9 cellular contexts compared by ENCODE assay signal in genomic region chr11:3022982-3023381, GRCh38. TPM values are rescaled to one million over a fixed set of nuclear protein-coding genes. Genes with fewer than 3 reads are reported as not detected.
DNase-seq lines count a peak whose midpoint lies in the region; FAIRE-seq and TF ChIP-seq lines count a peak whose summit lies in the region.
"Had no signal": no experiment of that assay in that cellular context is flagged by ENCODE, and none has a peak within 500 bp of the region (broad histone marks: within the 10 kb centered on the region; RNA-seq: fewer than 3 reads in every experiment).

No MANE protein-coding gene starts in this region.

- no peak overlapping the region for H3K27ac ChIP-seq in CD4-positive, alpha-beta memory T cell (ENCODE audit: low read depth, low read length)
- H3K27ac ChIP-seq in uterus = no peak overlapping the region

- H3K27me3 Mint-ChIP-seq in CD4-positive, alpha-beta memory T cell = no peaks in the 10 kb centered on the region
- H3K27me3 Mint-ChIP-seq in nephron progenitor cell (ENCODE audit: low read depth, poor library complexity) = no peaks in the 10 kb centered on the region

- H3K36me3 Mint-ChIP-seq in CD4-positive, alpha-beta memory T cell = peaks cover 31 to 65% of the 10 kb centered on the region in 2 donors
- H3K36me3 Mint-ChIP-seq in nephron progenitor cell (ENCODE audit: low read depth) = peaks cover 12% of the 10 kb centered on the region

- no peak for TF ChIP-seq POLR2A in uterus (IDR thresholded peaks at IDR 0.05)

- peaks cover 41% of the 10 kb centered on the region for H3K36me3 ChIP-seq in CD4-positive, alpha-beta memory T cell (ENCODE audit: insufficient read depth, low read length)
- H3K36me3 ChIP-seq in bronchial epithelial cell (ENCODE audit: control insufficient read depth, insufficient read depth, low read length) = peaks cover 31% of the 10 kb centered on the region
- H3K36me3 ChIP-seq in uterus = no peaks in the 10 kb centered on the region

- intact Hi-C loops in CD4-positive, alpha-beta memory T cell (cut with micrococcal nuclease) = no loop called here
- intact Hi-C loops in uterus (cut with DNase I; ENCODE audit: low total_unique reads) = no loop called here

- H3K4me3 ChIP-seq in CD4-positive, alpha-beta memory T cell (ENCODE audit: low read length in 2 of 2) = no peak overlapping the region
- H3K4me3 ChIP-seq in bronchial epithelial cell (ENCODE audit: low read depth, low read length) = no peak overlapping the region
- no peak overlapping the region for H3K4me3 ChIP-seq in uterus

- CTCF ChIA-PET in CD4-positive, alpha-beta memory T cell (lab: Charles Lee; ENCODE audit: partially characterized antibody) = interaction anchor here (1.1 to 2.9 kb wide), 6 partner anchors 15 to 135 kb away, joined by 3 to 20 read pairs (median 5); no protein-coding TSS in a partner anchor

- peaks cover 18 to 32% (median 22%) of the 10 kb centered on the region in 4 donors for H3K4me1 Mint-ChIP-seq in CD4-positive, alpha-beta memory T cell
- H3K4me1 Mint-ChIP-seq in nephron progenitor cell = peaks cover 11% of the 10 kb centered on the region

- H3K9me3 Mint-ChIP-seq in CD4-positive, alpha-beta memory T cell = no peaks in the 10 kb centered on the region
- no peaks in the 10 kb centered on the region for H3K9me3 Mint-ChIP-seq in nephron progenitor cell

- no peaks in the 10 kb centered on the region for H3K27me3 ChIP-seq in CD4-positive, alpha-beta memory T cell (ENCODE audit: insufficient read depth, low read length)
- no peaks in the 10 kb centered on the region for H3K27me3 ChIP-seq in bronchial epithelial cell (ENCODE audit: control insufficient read depth, insufficient read depth, low read length)
- H3K27me3 ChIP-seq in uterus = no peaks in the 10 kb centered on the region

- H3K4me1 ChIP-seq in CD4-positive, alpha-beta memory T cell (ENCODE audit: insufficient read depth, low read length) = peaks cover 14% of the 10 kb centered on the region
- H3K4me1 ChIP-seq in uterus = no peaks in the 10 kb centered on the region

- POLR2A ChIA-PET in CD4-positive, alpha-beta memory T cell (lab: Charles Lee; ENCODE audit: partially characterized antibody) = interaction anchor here (1.2 to 1.5 kb wide), 2 partner anchors 9 to 48 kb away, joined by 3 to 4 read pairs; no protein-coding TSS in a partner anchor

- no peak for FAIRE-seq in bronchial epithelial cell (lab: Jason Lieb, UNC)

- H3K4me3 Mint-ChIP-seq in CD4-positive, alpha-beta memory T cell = no peak overlapping the region
- H3K4me3 Mint-ChIP-seq in nephron progenitor cell = no peak overlapping the region

- H3K27ac Mint-ChIP-seq in CD4-positive, alpha-beta memory T cell = peak overlapping the region in 6 of 7 donors; percentile 30 to 78 (median 74)
- H3K27ac Mint-ChIP-seq in nephron progenitor cell = peak overlapping the region; percentile 34

- TF ChIP-seq CTCF in bronchial epithelial cell (IDR thresholded peaks at IDR 0.05; ENCODE audit: insufficient read depth, low read length, severe bottlenecking) = no peak
- no peak for TF ChIP-seq CTCF in nephron progenitor cell (IDR thresholded peaks at IDR 0.05)
- TF ChIP-seq CTCF in uterus (IDR thresholded peaks at IDR 0.05) = no peak

- DNase-seq in CD4-positive, alpha-beta memory T cell = no peak
- DNase-seq in M059J (ENCODE audit: low read depth) (peak; percentile 61), bronchial epithelial cell (ENCODE audit: low read depth) (peak; percentile 78), nephron progenitor cell (no peak), uterus (no peak), NCI-H345 (lab: John Stamatoyannopoulos, UW) (no peak), middle frontal gyrus (ENCODE audit: extremely low spot score, low spot score) (no peak), MV-4-11 (lab: John Stamatoyannopoulos, UW) (no peak)
- DNase-seq: NCI-H526 treated with DMSO at 0.1 percent for 48 hours had no signal

- H3K9me3 ChIP-seq in CD4-positive, alpha-beta memory T cell (ENCODE audit: control insufficient read depth in 1 of 2, low read length in 2 of 2) = no peaks in the 10 kb centered on the region
- no peaks in the 10 kb centered on the region for H3K9me3 ChIP-seq in uterus

RNA-seq across cellular contexts. Expression of gene NAP1L4, which starts 30.9 kb away (rescaled TPM):
- 100 to 1,000 TPM; 299 to 303 TPM for total RNA-seq in CD4-positive, alpha-beta memory T cell
- polyA plus RNA-seq in CD4-positive, alpha-beta memory T cell = 100 to 1,000 TPM; 153 to 160 TPM
- 91.7 and 120 TPM in 2 replicates for total RNA-seq in M059J (2014; rRNA removed; shearing (Covaris generic))
- total RNA-seq in bronchial epithelial cell (101 and 179 TPM in 2 replicates), uterus (100 to 1,000 TPM in 3 of 4 donors, 10 to 100 TPM in 1; 96.1 to 183 (median 129) TPM)

RNA-seq across cellular contexts. Expression of gene CARS1, which starts 34.2 kb away (rescaled TPM):
- 10 to 100 TPM; 71.0 to 80.3 TPM for total RNA-seq in CD4-positive, alpha-beta memory T cell
- polyA plus RNA-seq in CD4-positive, alpha-beta memory T cell = 10 to 100 TPM; 37.1 to 43.1 TPM
- 36.9 and 58.8 TPM in 2 replicates for total RNA-seq in M059J (2014; rRNA removed; shearing (Covaris generic))
- total RNA-seq in bronchial epithelial cell = 113 and 125 TPM in 2 replicates
- 10 to 100 TPM; 13.2 to 39.5 (median 27.4) TPM for total RNA-seq in uterus

Comparison
In these comparisons a context has a peak if more than half of its experiments do, and no peak if none do; other contexts are left out.
1. DNase-seq: peak in M059J (single experiment) and bronchial epithelial cell (single experiment); none in CD4-positive, alpha-beta memory T cell (0 of 5), nephron progenitor cell (single experiment), uterus (0 of 2), NCI-H345 (single experiment), middle frontal gyrus (single experiment) and MV-4-11 (single experiment).